In genomic region chr1:186792870-186793581, GRCh38 we compare ENCODE assay signal across 16 cellular contexts. TPM values are rescaled to one million over a fixed set of nuclear protein-coding genes. Genes with fewer than 3 reads are reported as not detected.
DNase-seq lines count a peak whose midpoint lies in the region; ATAC-seq, FAIRE-seq and TF ChIP-seq lines count a peak whose summit lies in the region.
"Had no signal": no experiment of that assay in that cellular context is flagged by ENCODE, and none has a peak within 500 bp of the region (broad histone marks: within the 10 kb centered on the region; RNA-seq: fewer than 3 reads in every experiment).

No MANE protein-coding gene starts in this region.

- peak; percentile 63 for FAIRE-seq in keratinocyte (lab: Jason Lieb, UNC)
- FAIRE-seq: small intestine had no signal

- H3K4me1 ChIP-seq in RWPE2 (ENCODE audit: insufficient read depth, poor library complexity, severe bottlenecking) (peaks cover 16% of the 10 kb centered on the region), keratinocyte (ENCODE audit: control insufficient read depth, extremely low read depth, insufficient read depth, low read length) (no peaks in the 10 kb centered on the region)
- no peaks in the 10 kb centered on the region for H3K4me1 ChIP-seq in effector memory CD4-positive, alpha-beta T cell (ENCODE audit: control insufficient read depth, insufficient read depth, low read length, poor library complexity, severe bottlenecking)
- H3K4me1 ChIP-seq: ascending aorta, upper lobe of left lung had no signal

- H3K36me3 ChIP-seq in RWPE2 (ENCODE audit: low read depth) (no peaks in the 10 kb centered on the region), keratinocyte (ENCODE audit: control insufficient read depth in 2 of 2, extremely low read depth in 1 of 2, insufficient read depth in 2 of 2, low read length in 2 of 2) (no peaks in the 10 kb centered on the region)
- no peaks in the 10 kb centered on the region for H3K36me3 ChIP-seq in effector memory CD4-positive, alpha-beta T cell (ENCODE audit: control insufficient read depth, insufficient read depth, low read length)
- H3K36me3 ChIP-seq: ascending aorta, upper lobe of left lung had no signal

- H3K79me2 ChIP-seq in keratinocyte (ENCODE audit: control insufficient read depth, insufficient read depth, low read length): no peaks in the 10 kb centered on the region

- no peak overlapping the region for H2AFZ ChIP-seq in keratinocyte (ENCODE audit: control insufficient read depth, low read length)

- no peak overlapping the region for H3K4me2 ChIP-seq in keratinocyte (ENCODE audit: control insufficient read depth, extremely low read depth, insufficient read depth, low read depth, low read length)

- ATAC-seq in HG03175 (IDR thresholded peaks at IDR 0.05; ENCODE audit: unreplicated experiment) (peak; percentile 79), RWPE2 (ENCODE audit: low read depth) (peak; percentile 99), HG03460 (IDR thresholded peaks at IDR 0.05; ENCODE audit: unreplicated experiment) (no peak)
- ATAC-seq: left ventricle myocardium superior had no signal

- H3K27me3 ChIP-seq in RWPE2 (ENCODE audit: insufficient read depth, poor library complexity, severe bottlenecking): no peaks in the 10 kb centered on the region
- H3K27me3 ChIP-seq in keratinocyte (ENCODE audit: control insufficient read depth, extremely low read depth, insufficient read depth, low read length): no peaks in the 10 kb centered on the region
- H3K27me3 ChIP-seq in effector memory CD4-positive, alpha-beta T cell (replicated peaks; ENCODE audit: control insufficient read depth, insufficient read depth, low read length, poor library complexity, severe bottlenecking): no peaks in the 10 kb centered on the region
- H3K27me3 ChIP-seq: ascending aorta, upper lobe of left lung had no signal

- no peak overlapping the region for H3K9ac ChIP-seq in keratinocyte (ENCODE audit: control insufficient read depth, extremely low read depth, insufficient read depth, low read length)

- peak; percentile 44 for DNase-seq in DMS53 (lab: John Stamatoyannopoulos, UW)
- no peak for DNase-seq in DMS53 treated with DMSO at 0.1 percent for 48 hours (lab: John Stamatoyannopoulos, UW; ENCODE audit: unreplicated experiment)
- no peak for DNase-seq in RWPE2 (ENCODE audit: low spot score)
- no peak for DNase-seq in keratinocyte (ENCODE audit: low read depth, low spot score)
- no peak for DNase-seq in effector memory CD4-positive, alpha-beta T cell
- no peak for DNase-seq in AG20443 (ENCODE audit: low spot score)
- DNase-seq: endodermal cell, left ventricle myocardium superior, MV-4-11, NCI-H2227 treated with DMSO at 0.1 percent for 48 hours, small intestine, upper lobe of left lung had no signal

- H3K4me3 ChIP-seq in RWPE2 (ENCODE audit: severe bottlenecking) (no peak overlapping the region), keratinocyte (ENCODE audit: control insufficient read depth in 2 of 3, extremely low read depth in 1 of 3, insufficient read depth in 2 of 3, low read depth in 1 of 3, low read length in 3 of 3) (no peak overlapping the region)
- no peak overlapping the region for H3K4me3 ChIP-seq in effector memory CD4-positive, alpha-beta T cell (ENCODE audit: insufficient read depth, low read depth, low read length, poor library complexity, severe bottlenecking)
- H3K4me3 ChIP-seq: ascending aorta, upper lobe of left lung had no signal

- dilution Hi-C loops in keratinocyte (cut with MboI; ENCODE audit: extremely low pct_ligation_motif_present, low sequenced_read_pairs): no loop called here

- H4K20me1 ChIP-seq in keratinocyte (ENCODE audit: control insufficient read depth, extremely low read depth, insufficient read depth, low read length): no peaks in the 10 kb centered on the region

- no peaks in the 10 kb centered on the region for H3K9me3 ChIP-seq in RWPE2 (ENCODE audit: severe bottlenecking)
- no peaks in the 10 kb centered on the region for H3K9me3 ChIP-seq in keratinocyte (ENCODE audit: control insufficient read depth, low read depth, low read length)
- H3K9me3 ChIP-seq in effector memory CD4-positive, alpha-beta T cell (ENCODE audit: control insufficient read depth, low read length): no peaks in the 10 kb centered on the region
- H3K9me3 ChIP-seq: ascending aorta, upper lobe of left lung had no signal

- H3K27ac ChIP-seq in RWPE2 (ENCODE audit: poor library complexity, severe bottlenecking) (peak overlapping the region; percentile 85), keratinocyte (ENCODE audit: control insufficient read depth, insufficient read depth, low read length) (no peak overlapping the region)
- H3K27ac ChIP-seq in effector memory CD4-positive, alpha-beta T cell (ENCODE audit: insufficient read depth, low read length, poor library complexity, severe bottlenecking): no peak overlapping the region
- H3K27ac ChIP-seq: 22Rv1, ascending aorta, upper lobe of left lung had no signal

- no peak for TF ChIP-seq CTCF in RWPE2 (IDR thresholded peaks at IDR 0.05; ENCODE audit: poor library complexity, severe bottlenecking)
- no peak for TF ChIP-seq CTCF in keratinocyte (optimal IDR thresholded peaks at IDR 0.05 in 1 of 3, IDR thresholded peaks at IDR 0.05 in 1 of 3, conservative IDR thresholded peaks at IDR 0.05 in 1 of 3; ENCODE audit: extremely low read depth in 1 of 3, insufficient read depth in 2 of 3, low read length in 3 of 3)

- H3K9me1 ChIP-seq in keratinocyte (ENCODE audit: control insufficient read depth, extremely low read depth, insufficient read depth, low read length): no peaks in the 10 kb centered on the region

RNA-seq across cellular contexts. Expression of gene PLA2G4A, which starts 35.7 kb away (rescaled TPM):
- 11.9 to 46.4 TPM (median 29.2 TPM) in 3 replicates for polyA plus RNA-seq in keratinocyte
- polyA plus RNA-seq in keratinocyte (2011; ENCODE audit: low read depth): 17.8 TPM
- 19.6 and 35.5 TPM in 2 replicates for polyA plus RNA-seq in keratinocyte (2011; cell fraction: cytosol; rRNA removed)
- 44.0 and 44.1 TPM in 2 replicates for polyA plus RNA-seq in keratinocyte (2011; cell fraction: nucleus; rRNA removed)
- 10.0 and 17.3 TPM in 2 replicates for polyA plus RNA-seq in keratinocyte (2012; ENCODE audit: low replicate concordance)
- polyA minus RNA-seq in keratinocyte: 1.8 to 26.9 TPM (median 23.8 TPM) in 3 replicates
- 13.6 TPM for polyA minus RNA-seq in keratinocyte (2011; cell fraction: cytosol; rRNA and poly(A)+ RNA removed)
- 18.0 and 40.0 TPM in 2 replicates for polyA minus RNA-seq in keratinocyte (2011; cell fraction: nucleus; rRNA and poly(A)+ RNA removed)
